In the genomic region with DNA sequence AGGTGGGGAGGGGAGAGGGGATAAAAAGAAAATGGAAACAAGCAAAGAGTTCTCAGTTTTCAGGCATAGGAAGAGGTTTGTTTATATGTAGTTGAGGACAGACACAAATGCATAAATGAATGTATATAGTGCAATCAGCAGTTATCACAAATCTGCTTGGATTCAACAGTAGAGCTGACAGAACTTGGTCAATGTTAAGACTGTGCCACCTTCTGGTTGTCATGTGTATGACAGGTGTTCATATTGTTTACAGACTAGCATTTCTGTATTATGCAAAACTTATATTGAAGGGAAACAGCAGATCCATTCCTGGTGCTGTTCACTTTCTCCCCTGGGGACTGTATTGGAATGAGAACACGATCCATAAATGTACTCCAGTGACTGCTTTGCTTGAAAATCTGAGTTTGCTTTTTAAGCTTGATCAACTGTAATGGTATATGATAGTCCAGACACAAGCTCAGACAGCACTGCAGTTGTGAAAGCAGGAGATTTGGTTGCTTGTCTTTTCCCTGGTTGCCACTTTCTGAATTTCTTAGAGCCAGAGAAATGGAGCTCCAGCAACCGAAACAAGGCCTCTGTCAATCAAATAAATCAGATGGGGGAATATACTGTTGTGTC, we compare ENCODE assay signal across 8 cellular contexts.
DNase-seq lines count a peak whose midpoint lies in the region; TF ChIP-seq lines count a peak whose summit lies in the region.

No MANE protein-coding gene starts in this region.

- no peaks in the 10 kb centered on the region for H3K9me3 ChIP-seq in tibial nerve

- H3K4me1 ChIP-seq in tibial nerve: no peaks in the 10 kb centered on the region

- no peaks in the 10 kb centered on the region for H3K27me3 ChIP-seq in tibial nerve

- no peak overlapping the region for H3K27ac ChIP-seq in tibial nerve

- TF ChIP-seq CTCF in AG09319 (IDR thresholded peaks at IDR 0.05; ENCODE audit: low read depth, low read length) (peak; percentile 59), GM10248 (IDR thresholded peaks at IDR 0.05; ENCODE audit: control extremely low read depth, extremely low read depth, low read depth, missing control alignments) (peak; percentile 72), choroid plexus epithelial cell (conservative IDR thresholded peaks at IDR 0.05; ENCODE audit: low read depth, low read length) (peak; percentile 73), tibial nerve (IDR thresholded peaks at IDR 0.05) (peak; percentile 53 to 69 (median 66))

- TF ChIP-seq EP300 in tibial nerve (IDR thresholded peaks at IDR 0.05): no peak

- H3K36me3 ChIP-seq in tibial nerve: no peaks in the 10 kb centered on the region

- CTCF ChIA-PET in GM10248 (lab: Yijun Ruan, JAX): interaction anchor here (0.6 to 2.9 kb wide), 35 partner anchors 9 to 857 kb away, joined by 3 to 49 read pairs (median 4); no protein-coding TSS in a partner anchor

- POLR2A ChIA-PET in GM10248 (lab: Yijun Ruan, JAX): interaction anchor here (0.8 kb wide), 1 partner anchor 738 kb away, joined by 3 read pairs; no protein-coding TSS in a partner anchor

- no peak overlapping the region for H3K4me3 ChIP-seq in choroid plexus epithelial cell (ENCODE audit: low read depth, low read length)
- H3K4me3 ChIP-seq in tibial nerve: no peak overlapping the region

- 24 to 31% methylated on average over 2 of the region's 2 CpGs for WGBS in tibial nerve, 2 donors

- no peak for TF ChIP-seq POLR2A in tibial nerve (IDR thresholded peaks at IDR 0.05)

- DNase-seq in AG09319 (ENCODE audit: extremely low read depth, low read depth): peak; percentile 14
- peak; percentile 39 for DNase-seq in GM10248 (ENCODE audit: extremely low spot score)
- peak; percentile 45 for DNase-seq in HCEC 1CT
- peak; percentile 51 for DNase-seq in LHCN-M2 (ENCODE audit: low read depth)
- DNase-seq in SHP77 treated with DMSO at 0.1 percent for 48 hours (lab: John Stamatoyannopoulos, UW): peak; percentile 41
- DNase-seq in choroid plexus epithelial cell (ENCODE audit: low read depth): peak; percentile 84
- peak; percentile 79 for DNase-seq in medulla oblongata (ENCODE audit: extremely low spot score)
- DNase-seq in tibial nerve (ENCODE audit: low spot score in 2 of 2): peak in 1 of 2 donors; percentile 85
